1 cellular context compared by ENCODE assay signal in the genomic region with DNA sequence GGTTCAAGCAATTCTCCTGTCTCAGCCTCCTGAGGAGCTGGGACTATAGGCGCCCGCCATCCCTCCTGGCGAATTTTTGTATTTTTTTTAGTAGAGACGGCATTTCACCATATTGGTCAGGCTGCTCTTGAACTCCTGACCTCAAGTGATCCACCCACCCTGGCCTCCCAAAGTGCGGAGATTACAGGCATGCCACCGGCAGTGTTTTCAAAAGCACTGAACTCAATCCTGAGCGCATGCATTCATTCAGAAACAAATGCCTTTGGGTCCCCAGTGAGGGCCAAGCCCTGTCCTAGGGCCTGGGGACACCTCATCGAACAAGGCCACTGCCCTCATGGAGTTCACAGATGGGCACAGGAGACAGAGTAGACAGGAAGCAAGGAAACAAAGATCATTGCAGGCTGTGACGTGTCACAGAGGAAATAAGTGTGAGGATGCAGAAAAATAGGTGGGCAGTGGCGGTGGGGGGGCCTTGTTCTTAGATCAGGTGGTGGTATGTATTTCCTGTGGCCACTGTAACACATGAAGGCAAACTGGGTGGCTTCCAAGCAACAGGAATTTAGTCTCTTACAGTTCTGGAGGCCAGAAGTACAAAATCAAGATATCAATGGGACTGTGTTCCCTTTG.
TF ChIP-seq lines count a peak whose summit lies in the region.

No MANE protein-coding gene starts in this region.

TF ChIP-seq in HepG2, 621 proteins besides CTCF, POLR2A, EP300 and RAD21 (continues in another document):
- TF ChIP-seq, protein P1, sequence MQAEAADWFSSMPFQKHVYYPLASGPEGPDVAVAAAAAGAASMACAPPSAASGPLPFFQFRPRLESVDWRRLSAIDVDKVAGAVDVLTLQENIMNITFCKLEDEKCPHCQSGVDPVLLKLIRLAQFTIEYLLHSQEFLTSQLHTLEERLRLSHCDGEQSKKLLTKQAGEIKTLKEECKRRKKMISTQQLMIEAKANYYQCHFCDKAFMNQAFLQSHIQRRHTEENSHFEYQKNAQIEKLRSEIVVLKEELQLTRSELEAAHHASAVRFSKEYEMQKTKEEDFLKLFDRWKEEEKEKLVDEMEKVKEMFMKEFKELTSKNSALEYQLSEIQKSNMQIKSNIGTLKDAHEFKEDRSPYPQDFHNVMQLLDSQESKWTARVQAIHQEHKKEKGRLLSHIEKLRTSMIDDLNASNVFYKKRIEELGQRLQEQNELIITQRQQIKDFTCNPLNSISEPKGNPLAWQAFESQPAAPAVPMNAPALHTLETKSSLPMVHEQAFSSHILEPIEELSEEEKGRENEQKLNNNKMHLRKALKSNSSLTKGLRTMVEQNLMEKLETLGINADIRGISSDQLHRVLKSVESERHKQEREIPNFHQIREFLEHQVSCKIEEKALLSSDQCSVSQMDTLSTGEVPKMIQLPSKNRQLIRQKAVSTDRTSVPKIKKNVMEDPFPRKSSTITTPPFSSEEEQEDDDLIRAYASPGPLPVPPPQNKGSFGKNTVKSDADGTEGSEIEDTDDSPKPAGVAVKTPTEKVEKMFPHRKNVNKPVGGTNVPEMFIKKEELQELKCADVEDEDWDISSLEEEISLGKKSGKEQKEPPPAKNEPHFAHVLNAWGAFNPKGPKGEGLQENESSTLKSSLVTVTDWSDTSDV (CRISPR knock-in tag; IDR thresholded peaks at IDR 0.05) = no peak
- TF ChIP-seq NR1H2 (CRISPR knock-in tag; IDR thresholded peaks at IDR 0.05; ENCODE audit: borderline replicate concordance, low read depth) (no peak), SRF (IDR thresholded peaks at IDR 0.05; ENCODE audit: low read depth, low read length) (no peak), TEAD3 (CRISPR knock-in tag; optimal IDR thresholded peaks at IDR 0.05; ENCODE audit: borderline replicate concordance) (peak; percentile 14), ETV5 (CRISPR knock-in tag; IDR thresholded peaks at IDR 0.05; ENCODE audit: borderline replicate concordance) (peak; percentile 65; the same call in 1 of the 2 replicates), ZNF121 (CRISPR knock-in tag; IDR thresholded peaks at IDR 0.05) (no peak), ZNF772 (CRISPR knock-in tag; IDR thresholded peaks at IDR 0.05) (peak; percentile 30; the same call in 1 of the 2 replicates), HHEX (CRISPR knock-in tag; IDR thresholded peaks at IDR 0.05) (no peak), MAFK (conservative IDR thresholded peaks at IDR 0.05 in 1 of 2, IDR thresholded peaks at IDR 0.05 in 1 of 2; ENCODE audit: low read length in 2 of 2) (no peak), KLF12 (CRISPR knock-in tag; IDR thresholded peaks at IDR 0.05; ENCODE audit: borderline replicate concordance) (no peak), ZNF563 (CRISPR knock-in tag; IDR thresholded peaks at IDR 0.05) (no peak), HOXD1 (CRISPR knock-in tag; IDR thresholded peaks at IDR 0.05) (no peak), SUZ12 (IDR thresholded peaks at IDR 0.05; ENCODE audit: low read depth, low read length) (no peak), ZNF34 (CRISPR knock-in tag; IDR thresholded peaks at IDR 0.05; ENCODE audit: borderline replicate concordance) (no peak), TBX2 (CRISPR knock-in tag; IDR thresholded peaks at IDR 0.05; ENCODE audit: borderline replicate concordance) (no peak), ZNF781 (CRISPR knock-in tag; IDR thresholded peaks at IDR 0.05; ENCODE audit: borderline replicate concordance, not compliant biosample characterization) (no peak), NR3C1 (CRISPR knock-in tag; IDR thresholded peaks at IDR 0.05) (no peak), ZNF891 (CRISPR knock-in tag; IDR thresholded peaks at IDR 0.05) (peak; percentile 33; the same call in 1 of the 2 replicates), HES4 (CRISPR knock-in tag; IDR thresholded peaks at IDR 0.05; ENCODE audit: borderline replicate concordance) (no peak), ZMAT3 (CRISPR knock-in tag; conservative IDR thresholded peaks at IDR 0.05) (no peak), ZNF777 (CRISPR knock-in tag; IDR thresholded peaks at IDR 0.05) (no peak), YY1 (IDR thresholded peaks at IDR 0.05; ENCODE audit: insufficient read depth, insufficient replicate concordance, low read depth, low read length) (no peak), ZNF746 (CRISPR knock-in tag; IDR thresholded peaks at IDR 0.05) (no peak), CENPX (CRISPR knock-in tag; IDR thresholded peaks at IDR 0.05) (no peak)
- TF ChIP-seq, protein P2, sequence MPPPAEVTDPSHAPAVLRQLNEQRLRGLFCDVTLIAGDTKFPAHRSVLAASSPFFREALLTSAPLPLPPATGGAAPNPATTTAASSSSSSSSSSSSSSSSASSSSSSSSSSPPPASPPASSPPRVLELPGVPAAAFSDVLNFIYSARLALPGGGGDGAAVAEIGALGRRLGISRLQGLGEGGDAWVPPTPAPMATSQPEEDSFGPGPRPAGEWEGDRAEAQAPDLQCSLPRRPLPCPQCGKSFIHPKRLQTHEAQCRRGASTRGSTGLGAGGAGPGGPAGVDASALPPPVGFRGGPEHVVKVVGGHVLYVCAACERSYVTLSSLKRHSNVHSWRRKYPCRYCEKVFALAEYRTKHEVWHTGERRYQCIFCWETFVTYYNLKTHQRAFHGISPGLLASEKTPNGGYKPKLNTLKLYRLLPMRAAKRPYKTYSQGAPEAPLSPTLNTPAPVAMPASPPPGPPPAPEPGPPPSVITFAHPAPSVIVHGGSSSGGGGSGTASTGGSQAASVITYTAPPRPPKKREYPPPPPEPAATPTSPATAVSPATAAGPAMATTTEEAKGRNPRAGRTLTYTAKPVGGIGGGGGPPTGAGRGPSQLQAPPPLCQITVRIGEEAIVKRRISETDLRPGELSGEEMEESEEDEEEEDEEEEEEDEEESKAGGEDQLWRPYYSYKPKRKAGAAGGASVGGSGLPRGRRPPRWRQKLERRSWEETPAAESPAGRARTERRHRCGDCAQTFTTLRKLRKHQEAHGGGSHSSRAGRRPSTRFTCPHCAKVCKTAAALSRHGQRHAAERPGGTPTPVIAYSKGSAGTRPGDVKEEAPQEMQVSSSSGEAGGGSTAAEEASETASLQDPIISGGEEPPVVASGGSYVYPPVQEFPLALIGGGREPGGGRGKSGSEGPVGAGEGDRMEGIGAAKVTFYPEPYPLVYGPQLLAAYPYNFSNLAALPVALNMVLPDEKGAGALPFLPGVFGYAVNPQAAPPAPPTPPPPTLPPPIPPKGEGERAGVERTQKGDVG (CRISPR knock-in tag; IDR thresholded peaks at IDR 0.05; ENCODE audit: borderline replicate concordance) = no peak
- TF ChIP-seq, protein P3, sequence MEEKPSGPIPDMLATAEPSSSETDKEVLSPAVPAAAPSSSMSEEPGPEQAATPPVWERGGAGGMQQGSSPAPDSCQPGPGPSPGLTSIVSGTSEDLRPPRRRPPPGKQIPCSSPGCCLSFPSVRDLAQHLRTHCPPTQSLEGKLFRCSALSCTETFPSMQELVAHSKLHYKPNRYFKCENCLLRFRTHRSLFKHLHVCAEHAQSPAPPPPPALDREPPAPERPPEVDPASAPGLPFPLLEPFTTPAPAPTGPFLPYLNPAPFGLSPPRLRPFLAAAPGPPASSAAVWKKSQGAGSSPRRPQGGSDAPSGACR (CRISPR knock-in tag; IDR thresholded peaks at IDR 0.05) = no peak
- TF ChIP-seq, protein P4, sequence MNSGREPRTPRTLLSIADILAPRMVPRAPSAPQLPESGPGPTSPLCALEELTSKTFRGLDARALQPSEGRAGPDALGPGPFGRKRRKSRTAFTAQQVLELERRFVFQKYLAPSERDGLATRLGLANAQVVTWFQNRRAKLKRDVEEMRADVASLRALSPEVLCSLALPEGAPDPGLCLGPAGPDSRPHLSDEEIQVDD (CRISPR knock-in tag; IDR thresholded peaks at IDR 0.05; ENCODE audit: borderline replicate concordance) = no peak
- TF ChIP-seq, protein P5, sequence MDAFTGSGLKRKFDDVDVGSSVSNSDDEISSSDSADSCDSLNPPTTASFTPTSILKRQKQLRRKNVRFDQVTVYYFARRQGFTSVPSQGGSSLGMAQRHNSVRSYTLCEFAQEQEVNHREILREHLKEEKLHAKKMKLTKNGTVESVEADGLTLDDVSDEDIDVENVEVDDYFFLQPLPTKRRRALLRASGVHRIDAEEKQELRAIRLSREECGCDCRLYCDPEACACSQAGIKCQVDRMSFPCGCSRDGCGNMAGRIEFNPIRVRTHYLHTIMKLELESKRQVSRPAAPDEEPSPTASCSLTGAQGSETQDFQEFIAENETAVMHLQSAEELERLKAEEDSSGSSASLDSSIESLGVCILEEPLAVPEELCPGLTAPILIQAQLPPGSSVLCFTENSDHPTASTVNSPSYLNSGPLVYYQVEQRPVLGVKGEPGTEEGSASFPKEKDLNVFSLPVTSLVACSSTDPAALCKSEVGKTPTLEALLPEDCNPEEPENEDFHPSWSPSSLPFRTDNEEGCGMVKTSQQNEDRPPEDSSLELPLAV (CRISPR knock-in tag; conservative IDR thresholded peaks at IDR 0.05; ENCODE audit: low read depth) = no peak
- TF ChIP-seq, protein P6, sequence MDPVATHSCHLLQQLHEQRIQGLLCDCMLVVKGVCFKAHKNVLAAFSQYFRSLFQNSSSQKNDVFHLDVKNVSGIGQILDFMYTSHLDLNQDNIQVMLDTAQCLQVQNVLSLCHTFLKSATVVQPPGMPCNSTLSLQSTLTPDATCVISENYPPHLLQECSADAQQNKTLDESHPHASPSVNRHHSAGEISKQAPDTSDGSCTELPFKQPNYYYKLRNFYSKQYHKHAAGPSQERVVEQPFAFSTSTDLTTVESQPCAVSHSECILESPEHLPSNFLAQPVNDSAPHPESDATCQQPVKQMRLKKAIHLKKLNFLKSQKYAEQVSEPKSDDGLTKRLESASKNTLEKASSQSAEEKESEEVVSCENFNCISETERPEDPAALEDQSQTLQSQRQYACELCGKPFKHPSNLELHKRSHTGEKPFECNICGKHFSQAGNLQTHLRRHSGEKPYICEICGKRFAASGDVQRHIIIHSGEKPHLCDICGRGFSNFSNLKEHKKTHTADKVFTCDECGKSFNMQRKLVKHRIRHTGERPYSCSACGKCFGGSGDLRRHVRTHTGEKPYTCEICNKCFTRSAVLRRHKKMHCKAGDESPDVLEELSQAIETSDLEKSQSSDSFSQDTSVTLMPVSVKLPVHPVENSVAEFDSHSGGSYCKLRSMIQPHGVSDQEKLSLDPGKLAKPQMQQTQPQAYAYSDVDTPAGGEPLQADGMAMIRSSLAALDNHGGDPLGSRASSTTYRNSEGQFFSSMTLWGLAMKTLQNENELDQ (CRISPR knock-in tag; IDR thresholded peaks at IDR 0.05; ENCODE audit: borderline replicate concordance) = no peak
- TF ChIP-seq, protein P7, sequence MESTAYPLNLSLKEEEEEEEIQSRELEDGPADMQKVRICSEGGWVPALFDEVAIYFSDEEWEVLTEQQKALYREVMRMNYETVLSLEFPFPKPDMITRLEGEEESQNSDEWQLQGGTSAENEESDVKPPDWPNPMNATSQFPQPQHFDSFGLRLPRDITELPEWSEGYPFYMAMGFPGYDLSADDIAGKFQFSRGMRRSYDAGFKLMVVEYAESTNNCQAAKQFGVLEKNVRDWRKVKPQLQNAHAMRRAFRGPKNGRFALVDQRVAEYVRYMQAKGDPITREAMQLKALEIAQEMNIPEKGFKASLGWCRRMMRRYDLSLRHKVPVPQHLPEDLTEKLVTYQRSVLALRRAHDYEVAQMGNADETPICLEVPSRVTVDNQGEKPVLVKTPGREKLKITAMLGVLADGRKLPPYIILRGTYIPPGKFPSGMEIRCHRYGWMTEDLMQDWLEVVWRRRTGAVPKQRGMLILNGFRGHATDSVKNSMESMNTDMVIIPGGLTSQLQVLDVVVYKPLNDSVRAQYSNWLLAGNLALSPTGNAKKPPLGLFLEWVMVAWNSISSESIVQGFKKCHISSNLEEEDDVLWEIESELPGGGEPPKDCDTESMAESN (CRISPR knock-in tag; conservative IDR thresholded peaks at IDR 0.05) = no peak; the same call in 1 of the 2 replicates
- TF ChIP-seq, protein P8, sequence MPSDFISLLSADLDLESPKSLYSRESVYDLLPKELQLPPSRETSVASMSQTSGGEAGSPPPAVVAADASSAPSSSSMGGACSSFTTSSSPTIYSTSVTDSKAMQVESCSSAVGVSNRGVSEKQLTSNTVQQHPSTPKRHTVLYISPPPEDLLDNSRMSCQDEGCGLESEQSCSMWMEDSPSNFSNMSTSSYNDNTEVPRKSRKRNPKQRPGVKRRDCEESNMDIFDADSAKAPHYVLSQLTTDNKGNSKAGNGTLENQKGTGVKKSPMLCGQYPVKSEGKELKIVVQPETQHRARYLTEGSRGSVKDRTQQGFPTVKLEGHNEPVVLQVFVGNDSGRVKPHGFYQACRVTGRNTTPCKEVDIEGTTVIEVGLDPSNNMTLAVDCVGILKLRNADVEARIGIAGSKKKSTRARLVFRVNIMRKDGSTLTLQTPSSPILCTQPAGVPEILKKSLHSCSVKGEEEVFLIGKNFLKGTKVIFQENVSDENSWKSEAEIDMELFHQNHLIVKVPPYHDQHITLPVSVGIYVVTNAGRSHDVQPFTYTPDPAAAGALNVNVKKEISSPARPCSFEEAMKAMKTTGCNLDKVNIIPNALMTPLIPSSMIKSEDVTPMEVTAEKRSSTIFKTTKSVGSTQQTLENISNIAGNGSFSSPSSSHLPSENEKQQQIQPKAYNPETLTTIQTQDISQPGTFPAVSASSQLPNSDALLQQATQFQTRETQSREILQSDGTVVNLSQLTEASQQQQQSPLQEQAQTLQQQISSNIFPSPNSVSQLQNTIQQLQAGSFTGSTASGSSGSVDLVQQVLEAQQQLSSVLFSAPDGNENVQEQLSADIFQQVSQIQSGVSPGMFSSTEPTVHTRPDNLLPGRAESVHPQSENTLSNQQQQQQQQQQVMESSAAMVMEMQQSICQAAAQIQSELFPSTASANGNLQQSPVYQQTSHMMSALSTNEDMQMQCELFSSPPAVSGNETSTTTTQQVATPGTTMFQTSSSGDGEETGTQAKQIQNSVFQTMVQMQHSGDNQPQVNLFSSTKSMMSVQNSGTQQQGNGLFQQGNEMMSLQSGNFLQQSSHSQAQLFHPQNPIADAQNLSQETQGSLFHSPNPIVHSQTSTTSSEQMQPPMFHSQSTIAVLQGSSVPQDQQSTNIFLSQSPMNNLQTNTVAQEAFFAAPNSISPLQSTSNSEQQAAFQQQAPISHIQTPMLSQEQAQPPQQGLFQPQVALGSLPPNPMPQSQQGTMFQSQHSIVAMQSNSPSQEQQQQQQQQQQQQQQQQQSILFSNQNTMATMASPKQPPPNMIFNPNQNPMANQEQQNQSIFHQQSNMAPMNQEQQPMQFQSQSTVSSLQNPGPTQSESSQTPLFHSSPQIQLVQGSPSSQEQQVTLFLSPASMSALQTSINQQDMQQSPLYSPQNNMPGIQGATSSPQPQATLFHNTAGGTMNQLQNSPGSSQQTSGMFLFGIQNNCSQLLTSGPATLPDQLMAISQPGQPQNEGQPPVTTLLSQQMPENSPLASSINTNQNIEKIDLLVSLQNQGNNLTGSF (CRISPR knock-in tag; IDR thresholded peaks at IDR 0.05) = no peak
- TF ChIP-seq, protein P9, sequence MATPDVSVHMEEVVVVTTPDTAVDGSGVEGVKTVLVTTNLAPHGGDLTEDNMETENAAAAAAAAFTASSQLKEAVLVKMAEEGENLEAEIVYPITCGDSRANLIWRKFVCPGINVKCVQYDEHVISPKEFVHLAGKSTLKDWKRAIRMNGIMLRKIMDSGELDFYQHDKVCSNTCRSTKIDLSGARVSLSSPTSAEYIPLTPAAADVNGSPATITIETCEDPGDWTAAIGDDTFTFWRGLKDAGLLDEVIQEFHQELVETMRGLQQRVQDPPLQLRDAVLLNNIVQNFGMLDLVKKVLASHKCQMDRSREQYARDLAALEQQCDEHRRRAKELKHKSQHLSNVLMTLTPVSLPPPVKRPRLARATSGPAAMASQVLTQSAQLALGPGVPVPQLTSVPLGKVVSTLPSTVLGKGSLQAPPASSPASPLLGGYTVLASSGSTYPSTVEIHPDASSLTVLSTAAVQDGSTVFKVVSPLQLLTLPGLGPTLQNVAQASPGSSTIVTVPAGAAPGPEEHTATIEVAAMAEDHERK (CRISPR knock-in tag; IDR thresholded peaks at IDR 0.05; ENCODE audit: low read depth) = no peak
- TF ChIP-seq, protein P10, sequence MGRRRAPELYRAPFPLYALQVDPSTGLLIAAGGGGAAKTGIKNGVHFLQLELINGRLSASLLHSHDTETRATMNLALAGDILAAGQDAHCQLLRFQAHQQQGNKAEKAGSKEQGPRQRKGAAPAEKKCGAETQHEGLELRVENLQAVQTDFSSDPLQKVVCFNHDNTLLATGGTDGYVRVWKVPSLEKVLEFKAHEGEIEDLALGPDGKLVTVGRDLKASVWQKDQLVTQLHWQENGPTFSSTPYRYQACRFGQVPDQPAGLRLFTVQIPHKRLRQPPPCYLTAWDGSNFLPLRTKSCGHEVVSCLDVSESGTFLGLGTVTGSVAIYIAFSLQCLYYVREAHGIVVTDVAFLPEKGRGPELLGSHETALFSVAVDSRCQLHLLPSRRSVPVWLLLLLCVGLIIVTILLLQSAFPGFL (CRISPR knock-in tag; IDR thresholded peaks at IDR 0.05) = no peak
